ENCODE assay signal across 1 cellular context in the genomic region with DNA sequence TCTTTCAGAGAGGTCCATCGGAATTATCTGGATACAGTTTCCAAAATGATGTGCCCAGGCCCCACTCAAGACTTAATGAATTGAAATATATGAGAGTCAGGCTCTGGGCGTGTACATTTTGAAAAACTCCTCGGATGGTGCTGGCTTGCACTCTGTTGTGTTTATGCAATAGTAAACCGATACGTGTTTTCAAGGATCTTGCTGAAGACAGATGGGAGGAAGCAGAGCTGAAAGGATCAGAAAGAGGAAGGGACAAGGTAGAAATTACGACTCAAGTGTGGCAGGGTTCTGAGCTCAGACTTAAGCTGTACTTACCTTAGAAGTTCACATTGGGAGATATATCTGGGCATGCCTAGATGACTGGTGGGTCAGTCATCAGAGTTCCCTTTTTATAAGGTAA.
A peak's percentile ranks its signal among the peaks of the same experiment; 100 is the strongest.
TF ChIP-seq lines count a peak whose summit lies in the region.

No MANE protein-coding gene starts in this region.

TF ChIP-seq in K562, 482 proteins besides CTCF, POLR2A, EP300 and RAD21:
- TF ChIP-seq SPI1 (IDR thresholded peaks at IDR 0.05; ENCODE audit: borderline replicate concordance, low read depth, low read length) (0 out of 2 replicates have a peak, but pooled peaks have one; percentile 3), TEAD2 (tag; IDR thresholded peaks at IDR 0.05) (no peak)
